In genomic region chr6:63418741-63419140, GRCh38 we compare ENCODE assay signal across 1 cellular context.
TF ChIP-seq lines count a peak whose summit lies in the region.

No MANE protein-coding gene starts in this region.

TF ChIP-seq in HepG2, 621 proteins besides CTCF, POLR2A, EP300 and RAD21 (continued from another document):
- TF ChIP-seq CHD4 (IDR thresholded peaks at IDR 0.05; ENCODE audit: borderline replicate concordance, low read length) (0 out of 2 replicates have a peak, but pooled peaks have one; percentile 6), NFAT5 (CRISPR knock-in tag; IDR thresholded peaks at IDR 0.05) (no peak), SAP130 (CRISPR knock-in tag; IDR thresholded peaks at IDR 0.05; ENCODE audit: low read depth) (0 out of 2 replicates have a peak, but pooled peaks have one; percentile 27), XRCC5 (optimal IDR thresholded peaks at IDR 0.05; ENCODE audit: low read length) (peak; percentile 32), YEATS4 (CRISPR knock-in tag; IDR thresholded peaks at IDR 0.05; ENCODE audit: borderline replicate concordance) (no peak), NFIB (CRISPR knock-in tag; IDR thresholded peaks at IDR 0.05; ENCODE audit: borderline replicate concordance) (no peak), CEBPB (IDR thresholded peaks at IDR 0.05; ENCODE audit: borderline replicate concordance, low read depth, low read length) (peak; percentile 85), PPARG (CRISPR knock-in tag; conservative IDR thresholded peaks at IDR 0.05) (no peak), ZNF614 (CRISPR knock-in tag; IDR thresholded peaks at IDR 0.05; ENCODE audit: borderline replicate concordance) (peak; percentile 91; the same call in 1 of the 2 replicates), TP53 (CRISPR knock-in tag; conservative IDR thresholded peaks at IDR 0.05) (no peak), KLF6 (CRISPR knock-in tag; IDR thresholded peaks at IDR 0.05) (no peak), ZKSCAN5 (CRISPR knock-in tag; IDR thresholded peaks at IDR 0.05) (no peak), RELA (CRISPR knock-in tag; IDR thresholded peaks at IDR 0.05) (no peak), SOX5 (CRISPR knock-in tag; IDR thresholded peaks at IDR 0.05; ENCODE audit: borderline replicate concordance) (peak; percentile 57; the same call in 1 of the 2 replicates)
TF ChIP-seq in HepG2: peak in this region for 65.
